ENCODE assay signal across 8 cellular contexts in the genomic region with DNA sequence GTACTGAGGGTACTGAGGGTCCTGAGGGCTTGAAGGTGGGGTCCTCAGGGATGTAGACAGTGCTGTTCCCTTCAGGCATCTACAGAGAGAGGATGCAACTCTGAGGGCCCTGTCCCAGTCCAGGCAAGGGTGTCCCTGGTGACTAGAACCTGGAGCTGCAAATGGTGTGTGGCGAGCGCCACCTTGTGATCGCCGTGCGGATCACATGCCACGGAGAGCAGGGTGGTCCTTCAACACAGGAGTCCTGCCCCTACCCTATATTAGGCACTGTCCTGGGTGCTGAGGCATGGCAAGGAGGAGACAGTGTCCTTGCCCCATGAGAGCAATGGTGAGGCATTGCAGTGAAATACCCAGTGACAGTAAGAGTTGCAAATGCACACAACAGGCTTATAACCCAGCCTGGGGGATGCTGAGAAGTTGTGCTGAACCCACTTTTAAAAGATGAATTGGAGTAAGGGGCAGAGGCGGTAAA. TPM values are rescaled to one million over a fixed set of nuclear protein-coding genes. Genes with fewer than 3 reads are reported as not detected.
DNase-seq lines count a peak whose midpoint lies in the region; ATAC-seq, FAIRE-seq and TF ChIP-seq lines count a peak whose summit lies in the region.

No MANE protein-coding gene starts in this region.

- H3K79me2 ChIP-seq in H1 (ENCODE audit: control insufficient read depth in 1 of 2, insufficient read depth in 2 of 2, low read length in 2 of 2), result no peaks in the 10 kb centered on the region

- no peak overlapping the region for H2BK120ac ChIP-seq in H1 (replicated peaks; ENCODE audit: low read depth, low read length)

- in situ Hi-C loops in KBM-7 (cut with MboI; ENCODE audit: low pct_unique_long_range_greater_than_20kb, low sequenced_read_pairs), result no loop called here

- H3K4ac ChIP-seq in H1 (replicated peaks; ENCODE audit: insufficient read length, low read depth, low read length), result no peak overlapping the region

- no peaks in the 10 kb centered on the region for H3K9me3 ChIP-seq in H1 (ENCODE audit: insufficient read depth in 2 of 2, low read depth in 1 of 2, low read length in 1 of 2)
- peaks cover 0 to 8% (median 0%) of the 10 kb centered on the region in 3 experiments for H3K9me3 ChIP-seq in naive thymus-derived CD4-positive, alpha-beta T cell (ENCODE audit: control insufficient read depth in 2 of 3, low read length in 3 of 3)

- no peak overlapping the region for H3K4me2 ChIP-seq in H1 (ENCODE audit: insufficient read depth in 1 of 2, low read depth in 2 of 2, low read length in 2 of 2)

- H3K23ac ChIP-seq in H1 (ENCODE audit: insufficient read length), result no peak overlapping the region

- H3K4me1 ChIP-seq in H1 (replicated peaks in 1 of 4; ENCODE audit: control insufficient read depth in 3 of 4, insufficient read depth in 4 of 4, low read length in 3 of 4), result peaks cover 5 to 15% (median 11%) of the 10 kb centered on the region in 4 experiments
- H3K4me1 ChIP-seq in naive thymus-derived CD4-positive, alpha-beta T cell (ENCODE audit: control insufficient read depth in 2 of 2, insufficient read depth in 2 of 2, low read length in 2 of 2), result no peaks in the 10 kb centered on the region

- no peak overlapping the region for H2BK12ac ChIP-seq in H1 (ENCODE audit: low read depth, low read length)

- POLR2A ChIA-PET in H1 (lab: Charles Lee; ENCODE audit: partially characterized antibody), result interaction anchor here (0.6 to 1.4 kb wide), 5 partner anchors 24 to 102 kb away, joined by 3 to 5 read pairs (median 3); a partner anchor contains a TSS
- POLR2A ChIA-PET in naive thymus-derived CD4-positive, alpha-beta T cell (lab: Charles Lee), result no interaction called here

- TF ChIP-seq CTCF in 22Rv1 (IDR thresholded peaks at IDR 0.05) (peak; percentile 91), H1 (IDR thresholded peaks at IDR 0.05; ENCODE audit: control extremely low read depth in 1 of 3, insufficient read depth in 1 of 3, low read depth in 1 of 3, low read length in 3 of 3) (peak; percentile 98 to 100 (median 99))

- peaks cover 0 to 4% of the 10 kb centered on the region in 2 experiments for H4K20me1 ChIP-seq in H1 (replicated peaks in 1 of 2; ENCODE audit: control insufficient read depth in 1 of 2, insufficient read depth in 2 of 2, low read length in 2 of 2)

- no peak overlapping the region for H3K9ac ChIP-seq in H1 (replicated peaks in 1 of 4; ENCODE audit: extremely low read depth in 1 of 4, low read depth in 3 of 4, low read length in 3 of 4)

- H3K23me2 ChIP-seq in H1 (ENCODE audit: low read depth, low read length), result no peaks in the 10 kb centered on the region; the same call in 1 of the 2 replicates

- no peak overlapping the region for H2BK15ac ChIP-seq in H1 (ENCODE audit: low read length)

- H3K4me3 Mint-ChIP-seq in naive thymus-derived CD4-positive, alpha-beta T cell, result no peak overlapping the region

- no peaks in the 10 kb centered on the region for H3K36me3 Mint-ChIP-seq in naive thymus-derived CD4-positive, alpha-beta T cell

- peak; percentile 98 to 100 for TF ChIP-seq RAD21 in H1 (IDR thresholded peaks at IDR 0.05 in 1 of 2, conservative IDR thresholded peaks at IDR 0.05 in 1 of 2; ENCODE audit: low read depth in 2 of 2, low read length in 2 of 2)

- H3K4me3 ChIP-seq in H1 (ENCODE audit: extremely low read depth in 1 of 4, insufficient read depth in 2 of 4, low read depth in 3 of 4, low read length in 4 of 4), result no peak overlapping the region
- no peak overlapping the region for H3K4me3 ChIP-seq in naive thymus-derived CD4-positive, alpha-beta T cell (ENCODE audit: low read length)

- CTCF ChIA-PET in H1 (lab: Charles Lee; ENCODE audit: partially characterized antibody), result interaction anchor here (0.6 to 17.0 kb wide), 28 partner anchors 11 to 1441 kb away, joined by 3 to 518 read pairs (median 7); a partner anchor contains a TSS
- CTCF ChIA-PET in naive thymus-derived CD4-positive, alpha-beta T cell (lab: Charles Lee), result no interaction called here

- H3K36me3 ChIP-seq in H1 (ENCODE audit: control insufficient read depth in 2 of 4, insufficient read depth in 4 of 4, low read length in 3 of 4), result no peaks in the 10 kb centered on the region
- no peaks in the 10 kb centered on the region for H3K36me3 ChIP-seq in naive thymus-derived CD4-positive, alpha-beta T cell (ENCODE audit: control insufficient read depth in 2 of 3, insufficient read depth in 3 of 3, low read length in 3 of 3)

- H4K91ac ChIP-seq in H1 (replicated peaks; ENCODE audit: insufficient read length, low read length), result no peak overlapping the region

- no peak overlapping the region for H2BK20ac ChIP-seq in H1 (ENCODE audit: low read length)

- no peak overlapping the region for H3K18ac ChIP-seq in H1 (ENCODE audit: extremely low read depth, low read length)

- peaks cover 0 to 15% (median 4%) of the 10 kb centered on the region in 11 donors for H3K9me3 Mint-ChIP-seq in naive thymus-derived CD4-positive, alpha-beta T cell

- peak; percentile 98 for ATAC-seq in SK-N-SH treated with all-trans-retinoic acid at 6 μM for 48 hours
- ATAC-seq in naive thymus-derived CD4-positive, alpha-beta T cell, result peak; percentile 36
- no peak for ATAC-seq in GM21515 (IDR thresholded peaks at IDR 0.05; ENCODE audit: unreplicated experiment)

- no peak overlapping the region for H4K8ac ChIP-seq in H1 (ENCODE audit: extremely low read depth, insufficient read depth, low read length)

- TF ChIP-seq EP300 in H1 (IDR thresholded peaks at IDR 0.05; ENCODE audit: borderline replicate concordance in 1 of 2, low read depth in 2 of 2, low read length in 2 of 2), result no peak

- no peak for TF ChIP-seq POLR2A in H1 (IDR thresholded peaks at IDR 0.05; ENCODE audit: control extremely low read depth in 1 of 2, low read depth in 2 of 2, low read length in 2 of 2)

- H3K79me1 ChIP-seq in H1 (ENCODE audit: low read depth, low read length), result no peaks in the 10 kb centered on the region

- peaks cover 0 to 11% (median 1%) of the 10 kb centered on the region in 7 donors for H3K4me1 Mint-ChIP-seq in naive thymus-derived CD4-positive, alpha-beta T cell

- DNase-seq in GM03348 (ENCODE audit: low spot score), result peak; percentile 76
- DNase-seq in KBM-7, result peak; percentile 87
- peak; percentile 79 to 95 for DNase-seq in H1 (ENCODE audit: low read depth in 1 of 2, low spot score in 2 of 2)
- DNase-seq in naive thymus-derived CD4-positive, alpha-beta T cell, result peak in 1 of 9 donors; percentile 52
- DNase-seq in activated gamma-delta T cell treated with Interleukin-2 at 50 U/mL for 16 hours, result no peak

- H3K14ac ChIP-seq in H1 (ENCODE audit: insufficient read length), result no peak overlapping the region

- H3K56ac ChIP-seq in H1 (replicated peaks; ENCODE audit: insufficient read length, low read depth, low read length), result no peak overlapping the region

- intact Hi-C loops in naive thymus-derived CD4-positive, alpha-beta T cell (cut with micrococcal nuclease), result loop anchor here in 1 of 2 donors (1.0 kb wide), 1 partner anchor 114 kb away; no protein-coding TSS in a partner anchor

- WGBS in H1 (ENCODE audit: extremely low coverage in 1 of 2, insufficient coverage in 1 of 2, insufficient read length in 1 of 2, insufficient replicate concordance in 2 of 2, low coverage in 1 of 2, low lambda C conversion rate in 2 of 2, missing lambda C conversion rate in 1 of 2), 2 experiments, result 12% methylated on average over 7 of the region's 7 CpGs; no CpG with 5 or more reads in 1 of the 2 experiments

- no peak overlapping the region for H2AFZ ChIP-seq in H1 (ENCODE audit: low read length)

- H3K27me3 ChIP-seq in H1 (replicated peaks in 1 of 4; ENCODE audit: control insufficient read depth in 3 of 4, extremely low read depth in 1 of 4, insufficient read depth in 3 of 4, low read length in 3 of 4), result no peaks in the 10 kb centered on the region; a peak in 3 of 7 replicates
- peaks cover 0 to 7% of the 10 kb centered on the region in 2 donors for H3K27me3 ChIP-seq in naive thymus-derived CD4-positive, alpha-beta T cell (ENCODE audit: control insufficient read depth in 2 of 2, insufficient read depth in 2 of 2, low read length in 2 of 2)

- no peak overlapping the region for H2BK5ac ChIP-seq in H1 (ENCODE audit: low read depth, low read length)

- H3K27ac Mint-ChIP-seq in naive thymus-derived CD4-positive, alpha-beta T cell, result no peak overlapping the region

- no peak overlapping the region for H4K5ac ChIP-seq in H1 (ENCODE audit: insufficient read length, low read depth, low read length)

- no peak overlapping the region for H2AK5ac ChIP-seq in H1 (ENCODE audit: low read depth, low read length)

- H3K27me3 Mint-ChIP-seq in naive thymus-derived CD4-positive, alpha-beta T cell, result peaks cover 25 to 27% (median 26%) of the 10 kb centered on the region in 5 donors

- H3K27ac ChIP-seq in 22Rv1, result no peak overlapping the region
- no peak overlapping the region for H3K27ac ChIP-seq in H1 (ENCODE audit: low read depth, low read length)
- H3K27ac ChIP-seq in naive thymus-derived CD4-positive, alpha-beta T cell (ENCODE audit: low read depth, low read length), result no peak overlapping the region

- FAIRE-seq in H1 (lab: Jason Lieb, UNC), result peak; percentile 96

TF ChIP-seq in SK-N-SH treated with all-trans-retinoic acid at 6 μM for 48 hours, 23 proteins besides CTCF, POLR2A, EP300 and RAD21:
- no peak for TF ChIP-seq ZNF565 (CRISPR knock-in tag; conservative IDR thresholded peaks at IDR 0.05; ENCODE audit: low read depth)

TF ChIP-seq in H1, 55 proteins besides CTCF, POLR2A, EP300 and RAD21 (continues in another document):
- TF ChIP-seq, protein P1, sequence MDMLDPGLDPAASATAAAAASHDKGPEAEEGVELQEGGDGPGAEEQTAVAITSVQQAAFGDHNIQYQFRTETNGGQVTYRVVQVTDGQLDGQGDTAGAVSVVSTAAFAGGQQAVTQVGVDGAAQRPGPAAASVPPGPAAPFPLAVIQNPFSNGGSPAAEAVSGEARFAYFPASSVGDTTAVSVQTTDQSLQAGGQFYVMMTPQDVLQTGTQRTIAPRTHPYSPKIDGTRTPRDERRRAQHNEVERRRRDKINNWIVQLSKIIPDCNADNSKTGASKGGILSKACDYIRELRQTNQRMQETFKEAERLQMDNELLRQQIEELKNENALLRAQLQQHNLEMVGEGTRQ (IDR thresholded peaks at IDR 0.05; ENCODE audit: low read length), result 0 out of 2 replicates have a peak, but pooled peaks have one; percentile 28
- TF ChIP-seq CREB1 (IDR thresholded peaks at IDR 0.05) (peak; percentile 51; the same call in 1 of the 2 replicates), TEAD4 (IDR thresholded peaks at IDR 0.05; ENCODE audit: low read depth, low read length) (peak; percentile 54)

RNA-seq across cellular contexts. Expression of a gene that starts 23.6 kb away (rescaled TPM):
- 0.46 TPM in 1 of 2 replicates, not detected in the other for total RNA-seq in H1 (2021; fragmentation: NEBNext Ultra II Directional; extraction: Animal tissue kit (Norgen Biotek cat#: 25700))
- 0.53 and 0.68 TPM in 2 replicates for polyA plus RNA-seq in H1 (2011; rRNA removed)
- 0.74 TPM for polyA plus RNA-seq in H1 (2011; cell fraction: cytosol; rRNA removed)
- polyA plus RNA-seq in H1 (2011; cell fraction: nucleus; rRNA removed), result 0.97 TPM
- 0.25 to 0.58 TPM (median 0.45 TPM) in 4 replicates for polyA plus RNA-seq in H1 (2012, experiment 1 of 2)
- polyA plus RNA-seq in H1 (2012, experiment 2 of 2), result 0.39 TPM
- 0.43 TPM for polyA plus RNA-seq in H1 (2013, experiment 1 of 2)
- 0.37 TPM for polyA plus RNA-seq in H1 (2013, experiment 2 of 2)
- 1.2 and 1.6 TPM in 2 replicates for polyA minus RNA-seq in H1 (2011; rRNA and poly(A)+ RNA removed)
- not detected for polyA minus RNA-seq in H1 (2011; cell fraction: cytosol; rRNA and poly(A)+ RNA removed)
- polyA minus RNA-seq in H1 (2011; cell fraction: nucleus; rRNA and poly(A)+ RNA removed), result 0.30 TPM
- not detected for total RNA-seq in naive thymus-derived CD4-positive, alpha-beta T cell
- not detected for polyA plus RNA-seq in naive thymus-derived CD4-positive, alpha-beta T cell
